8 cellular contexts compared by ENCODE assay signal in the genomic region with DNA sequence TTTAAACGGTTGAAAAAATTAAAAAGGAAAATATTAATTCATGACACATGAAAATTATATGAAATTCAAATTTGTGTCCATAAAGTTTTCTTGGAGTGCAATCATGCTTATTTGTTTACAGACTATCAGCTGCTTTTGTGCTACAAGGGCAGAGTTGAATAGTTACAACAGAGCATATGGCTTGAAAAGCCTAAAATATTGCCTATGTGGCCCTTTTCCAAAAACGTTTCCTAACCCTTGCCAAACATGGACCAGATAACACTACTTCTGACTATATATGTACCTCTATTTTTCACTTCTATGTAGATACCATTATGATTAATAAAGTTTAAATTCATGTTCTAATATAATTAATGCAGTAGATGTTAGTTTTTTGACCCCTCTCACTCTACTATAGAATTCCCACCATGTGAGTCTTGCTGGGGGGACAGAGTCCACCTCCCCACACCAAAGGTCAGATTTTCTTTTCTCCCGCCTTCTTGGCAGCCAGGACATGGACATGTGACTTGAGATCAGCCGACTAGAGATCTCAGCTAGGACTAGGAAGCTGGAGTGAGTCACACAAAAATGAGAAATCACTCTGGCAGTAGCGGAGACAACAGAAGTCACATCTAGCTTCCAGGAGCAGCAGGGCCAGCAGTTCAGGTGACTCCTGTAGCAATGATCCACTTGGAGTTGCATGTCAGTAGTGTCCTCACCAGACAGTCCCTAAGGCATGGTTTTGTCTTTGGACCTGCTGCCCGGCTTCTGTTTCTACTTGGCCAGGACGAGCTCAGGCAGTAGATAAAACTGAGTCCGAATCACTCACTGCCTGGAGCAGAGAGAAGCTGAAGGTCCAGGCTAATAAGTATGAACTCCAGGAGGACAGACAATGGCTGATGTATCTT. TPM values are rescaled to one million over a fixed set of nuclear protein-coding genes. Genes with fewer than 3 reads are reported as not detected.
A peak's percentile ranks its signal among the peaks of the same experiment; 100 is the strongest.
DNase-seq lines count a peak whose midpoint lies in the region; ATAC-seq and TF ChIP-seq lines count a peak whose summit lies in the region.

No MANE protein-coding gene starts in this region.

- H3K4me2 ChIP-seq in PC-3 (ENCODE audit: low read length), result peak overlapping the region; percentile 61; the same call in 1 of the 2 replicates
- H3K4me2 ChIP-seq in osteoblast (ENCODE audit: insufficient read depth, low read length), result peak overlapping the region; percentile 37

- ATAC-seq in PC-3, result peak; percentile 69
- no peak for ATAC-seq in activated T-cell treated with anti-CD3 and anti-CD28 coated beads, Interleukin-2, amount 50 U/mL, for 72 hours (replicated peaks in 1 of 2)
- no peak for ATAC-seq in HG03460 (IDR thresholded peaks at IDR 0.05; ENCODE audit: unreplicated experiment)
- no peak for ATAC-seq in HG03097 (IDR thresholded peaks at IDR 0.05; ENCODE audit: low FRiP score, unreplicated experiment)

- H3K4me3 ChIP-seq in PC-3 (ENCODE audit: low read length) (no peak overlapping the region), osteoblast (ENCODE audit: insufficient read depth, low read length) (no peak overlapping the region)

- H3K4me3 Mint-ChIP-seq in activated T-cell treated with anti-CD3 and anti-CD28 coated beads, Interleukin-2, amount 50 U/mL, for 72 hours, result no peak overlapping the region

- H3K79me2 ChIP-seq in PC-3 (ENCODE audit: low read length) (no peaks in the 10 kb centered on the region), osteoblast (ENCODE audit: insufficient read depth, low read length) (no peaks in the 10 kb centered on the region)

- peaks cover 11% of the 10 kb centered on the region for H3K4me1 Mint-ChIP-seq in activated T-cell treated with anti-CD3 and anti-CD28 coated beads, Interleukin-2, amount 50 U/mL, for 72 hours (ENCODE audit: low read depth)

- no TSS peak for BruUV-seq in PC-3 (replicated peaks; lab: Mats Ljungman, UMichigan)

- H3K4me1 ChIP-seq in PC-3 (ENCODE audit: insufficient read depth, low read length) (peaks cover 41% of the 10 kb centered on the region), osteoblast (ENCODE audit: insufficient read depth, low read length) (peaks cover 32% of the 10 kb centered on the region)

- H3K27ac Mint-ChIP-seq in activated T-cell treated with anti-CD3 and anti-CD28 coated beads, Interleukin-2, amount 50 U/mL, for 72 hours, result no peak overlapping the region

- H3K27me3 Mint-ChIP-seq in activated T-cell treated with anti-CD3 and anti-CD28 coated beads, Interleukin-2, amount 50 U/mL, for 72 hours (ENCODE audit: low read depth), result no peaks in the 10 kb centered on the region

- peaks cover 8% of the 10 kb centered on the region for H3F3A ChIP-seq in PC-3 (ENCODE audit: low read length, unreplicated experiment)

- H4K20me1 ChIP-seq in PC-3 (ENCODE audit: low read length) (no peaks in the 10 kb centered on the region), osteoblast (ENCODE audit: insufficient read depth, low read length) (no peaks in the 10 kb centered on the region)

- no peaks in the 10 kb centered on the region for H3K9me2 ChIP-seq in PC-3 (replicated peaks; ENCODE audit: low read length)

- H2AFZ ChIP-seq in PC-3 (ENCODE audit: low read length) (no peak overlapping the region), osteoblast (ENCODE audit: low read length) (peak overlapping the region; percentile 28)

- CTCF ChIA-PET in PC-3 (lab: Charles Lee), result interaction anchor here (0.9 to 1.1 kb wide), 3 partner anchors 319 to 471 kb away, joined by 3 to 4 read pairs (median 3); no protein-coding TSS in a partner anchor

- H3K9ac ChIP-seq in PC-3 (ENCODE audit: low read length), result no peak overlapping the region; the same call in 1 of the 2 replicates

- no peaks in the 10 kb centered on the region for H3K27me3 ChIP-seq in PC-3 (ENCODE audit: low read length)
- no peaks in the 10 kb centered on the region for H3K27me3 ChIP-seq in osteoblast (ENCODE audit: insufficient read depth, low read length)

- POLR2A ChIA-PET in PC-3 (lab: Charles Lee; ENCODE audit: unreplicated experiment), result interaction anchor here (0.6 kb wide), 2 partner anchors 252 to 575 kb away, joined by 3 to 5 read pairs; no protein-coding TSS in a partner anchor

- DNase-seq in AG20443 (ENCODE audit: low spot score), result peak; percentile 88
- DNase-seq in PC-3, result peak; percentile 75
- peak; percentile 81 for DNase-seq in fibroblast of peridontal ligament (ENCODE audit: extremely low read depth)
- DNase-seq in osteoblast (ENCODE audit: insufficient read length, low spot score, missing footprints), result peak; percentile 90
- no peak for DNase-seq in NCI-H1092 (lab: John Stamatoyannopoulos, UW)
- DNase-seq in activated T-cell treated with anti-CD3 and anti-CD28 coated beads, Interleukin-2, amount 50 U/mL, for 72 hours, result no peak

- no peak for TF ChIP-seq CTCF in PC-3 (conservative IDR thresholded peaks at IDR 0.05; ENCODE audit: low read depth, low read length)
- TF ChIP-seq CTCF in osteoblast (IDR thresholded peaks at IDR 0.05; ENCODE audit: extremely low read depth, low read depth, low read length), result no peak

- peaks cover 0 to 7% of the 10 kb centered on the region in 2 donors for H3K36me3 Mint-ChIP-seq in activated T-cell treated with anti-CD3 and anti-CD28 coated beads, Interleukin-2, amount 50 U/mL, for 72 hours (ENCODE audit: insufficient read depth in 2 of 2)

- H3K27ac ChIP-seq in PC-3 (ENCODE audit: low read length) (peak overlapping the region; percentile 78), osteoblast (ENCODE audit: low read depth, low read length) (peak overlapping the region; percentile 67)

- no peaks in the 10 kb centered on the region for H3K9me3 Mint-ChIP-seq in activated T-cell treated with anti-CD3 and anti-CD28 coated beads, Interleukin-2, amount 50 U/mL, for 72 hours

- no peaks in the 10 kb centered on the region for H3K36me3 ChIP-seq in PC-3 (ENCODE audit: low read depth, low read length)
- peaks cover 8% of the 10 kb centered on the region for H3K36me3 ChIP-seq in osteoblast (ENCODE audit: insufficient read depth, low read length)

- H3K9me3 ChIP-seq in PC-3 (ENCODE audit: low read length) (no peaks in the 10 kb centered on the region), osteoblast (ENCODE audit: low read depth, low read length) (no peaks in the 10 kb centered on the region)

- intact Hi-C loops in PC-3 (cut with micrococcal nuclease), result no loop called here

RNA-seq across cellular contexts. Expression of a gene that starts 22.4 kb away (rescaled TPM):
- total RNA-seq in PC-3 (2014; rRNA removed), result 83.7 and 92.4 TPM in 2 replicates
- 45.2 and 51.0 TPM in 2 replicates for total RNA-seq in osteoblast
- total RNA-seq in activated T-cell treated with anti-CD3 and anti-CD28 coated beads, Interleukin-2, amount 50 U/mL, for 72 hours, result 10 to 100 TPM; 65.1 to 74.5 TPM

RNA-seq across cellular contexts. Expression of a gene that starts 24.6 kb away (rescaled TPM):
- total RNA-seq in PC-3 (2014; rRNA removed) (24.3 and 62.3 TPM in 2 replicates), osteoblast (51.0 and 51.9 TPM in 2 replicates)
- total RNA-seq in activated T-cell treated with anti-CD3 and anti-CD28 coated beads, Interleukin-2, amount 50 U/mL, for 72 hours, result 100 to 1,000 TPM; 104 to 113 TPM

RNA-seq across cellular contexts. Expression of a gene that starts 24.9 kb away (rescaled TPM):
- total RNA-seq in PC-3 (2014; rRNA removed) (1.4 and 5.2 TPM in 2 replicates), osteoblast (23.5 and 31.8 TPM in 2 replicates)
- total RNA-seq in activated T-cell treated with anti-CD3 and anti-CD28 coated beads, Interleukin-2, amount 50 U/mL, for 72 hours, result 1 to 10 TPM; 2.3 to 3.3 TPM

Comparison
In these comparisons a context has a peak if more than half of its experiments do, and no peak if none do; other contexts are left out.
1. DNase-seq: peak in AG20443 (single experiment), PC-3 (single experiment), fibroblast of peridontal ligament (single experiment) and osteoblast (single experiment); none in NCI-H1092 (single experiment) and activated T-cell treated with anti-CD3 and anti-CD28 coated beads, Interleukin-2, amount 50 U/mL, for 72 hours (0 of 2).